In genomic region chr10:123132576-123133477, GRCh38 we compare ENCODE assay signal across 8 cellular contexts. TPM values are rescaled to one million over a fixed set of nuclear protein-coding genes. Genes with fewer than 3 reads are reported as not detected.
DNase-seq lines count a peak whose midpoint lies in the region; ATAC-seq and TF ChIP-seq lines count a peak whose summit lies in the region.

No MANE protein-coding gene starts in this region.

- peaks cover 100% of the 10 kb centered on the region for H3K27me3 ChIP-seq in gastroesophageal sphincter

- peak in 3 of 4 experiments; percentile 82 to 93 (median 86) for TF ChIP-seq CTCF in gastroesophageal sphincter (IDR thresholded peaks at IDR 0.05)

- no peaks in the 10 kb centered on the region for H3K36me3 ChIP-seq in gastroesophageal sphincter

- H3K4me1 ChIP-seq in gastroesophageal sphincter, result peaks cover 0 to 54% (median 49%) of the 10 kb centered on the region in 3 donors

- TF ChIP-seq EP300 in gastroesophageal sphincter (IDR thresholded peaks at IDR 0.05), result no peak

- no peak for TF ChIP-seq POLR2A in gastroesophageal sphincter (IDR thresholded peaks at IDR 0.05)

- peak; percentile 35 for DNase-seq in DMS79 treated with DMSO at 0.1 percent for 48 hours (lab: John Stamatoyannopoulos, UW)
- DNase-seq in DMS79 (lab: John Stamatoyannopoulos, UW), result no peak
- DNase-seq in HT-29 (ENCODE audit: low spot score), result peak; percentile 87
- peak; percentile 68 for DNase-seq in RKO (ENCODE audit: low spot score)
- DNase-seq in activated effector memory CD4-positive, alpha-beta T cell treated with Interleukin-2 at 50 U/mL for 16 hours, result peak; percentile 70
- DNase-seq in nucleus accumbens (lab: John Stamatoyannopoulos, UW), result peak in 53 of 56 donors; percentile 2 to 89 (median 60)
- peak; percentile 53 for DNase-seq in stromal cell of bone marrow (ENCODE audit: low read depth)

- peaks cover 0 to 16% (median 0%) of the 10 kb centered on the region in 3 donors for H3K9me3 ChIP-seq in gastroesophageal sphincter

- WGBS in gastroesophageal sphincter (ENCODE audit: low coverage in 1 of 2), 2 donors, result 3 to 5% methylated on average over 16 to 25 of the region's 48 CpGs

- ATAC-seq in gastroesophageal sphincter, result peak; percentile 76

- H3K4me3 ChIP-seq in gastroesophageal sphincter, result peak overlapping the region in 1 of 2 donors; percentile 24

- H3K27ac ChIP-seq in gastroesophageal sphincter, result no peak overlapping the region

RNA-seq across cellular contexts. Expression of gene HMX3, which starts 2.9 kb away (rescaled TPM):
- total RNA-seq in HT-29 (2014; rRNA removed; shearing (Covaris generic)), result not detected in 2 replicates
- 1 to 10 TPM in 1 of 4 donors, not detected in 3; 1.1 TPM for total RNA-seq in gastroesophageal sphincter

RNA-seq across cellular contexts. Expression of gene HMX2, which starts 15.1 kb away (rescaled TPM):
- not detected in 2 replicates for total RNA-seq in HT-29 (2014; rRNA removed; shearing (Covaris generic))
- not detected for total RNA-seq in gastroesophageal sphincter

RNA-seq across cellular contexts. Expression of gene BUB3, which starts 21.4 kb away (rescaled TPM):
- 264 and 274 TPM in 2 replicates for total RNA-seq in HT-29 (2014; rRNA removed; shearing (Covaris generic))
- 100 to 1,000 TPM in 1 of 4 donors, 10 to 100 TPM in 3; 69.4 to 103 (median 75.9) TPM for total RNA-seq in gastroesophageal sphincter
